2 cellular contexts compared by ENCODE assay signal in the genomic region with DNA sequence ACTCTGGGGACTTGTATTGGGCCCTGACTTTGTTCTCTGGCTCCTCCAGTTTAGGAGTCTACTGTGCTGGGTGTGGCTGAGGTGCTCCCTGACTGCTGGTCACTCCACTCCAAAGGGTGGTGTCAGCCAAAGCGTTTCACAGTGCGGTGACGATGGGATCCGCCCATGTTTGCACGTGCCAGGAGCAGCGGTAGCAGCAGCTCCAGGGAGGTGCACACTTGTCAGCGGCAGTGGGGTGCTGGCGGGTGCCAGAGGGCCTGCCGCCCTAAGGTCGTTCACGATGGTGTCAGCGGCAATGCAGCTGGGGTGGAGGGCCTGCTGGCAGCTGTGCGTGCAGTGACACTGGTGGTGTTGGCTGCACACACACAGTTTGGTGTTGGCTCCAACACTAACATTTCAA.
TF ChIP-seq lines count a peak whose summit lies in the region.

No MANE protein-coding gene starts in this region.

TF ChIP-seq in A549, 52 proteins besides CTCF, POLR2A, EP300 and RAD21 (continued from another document):
- TF ChIP-seq, protein P1, sequence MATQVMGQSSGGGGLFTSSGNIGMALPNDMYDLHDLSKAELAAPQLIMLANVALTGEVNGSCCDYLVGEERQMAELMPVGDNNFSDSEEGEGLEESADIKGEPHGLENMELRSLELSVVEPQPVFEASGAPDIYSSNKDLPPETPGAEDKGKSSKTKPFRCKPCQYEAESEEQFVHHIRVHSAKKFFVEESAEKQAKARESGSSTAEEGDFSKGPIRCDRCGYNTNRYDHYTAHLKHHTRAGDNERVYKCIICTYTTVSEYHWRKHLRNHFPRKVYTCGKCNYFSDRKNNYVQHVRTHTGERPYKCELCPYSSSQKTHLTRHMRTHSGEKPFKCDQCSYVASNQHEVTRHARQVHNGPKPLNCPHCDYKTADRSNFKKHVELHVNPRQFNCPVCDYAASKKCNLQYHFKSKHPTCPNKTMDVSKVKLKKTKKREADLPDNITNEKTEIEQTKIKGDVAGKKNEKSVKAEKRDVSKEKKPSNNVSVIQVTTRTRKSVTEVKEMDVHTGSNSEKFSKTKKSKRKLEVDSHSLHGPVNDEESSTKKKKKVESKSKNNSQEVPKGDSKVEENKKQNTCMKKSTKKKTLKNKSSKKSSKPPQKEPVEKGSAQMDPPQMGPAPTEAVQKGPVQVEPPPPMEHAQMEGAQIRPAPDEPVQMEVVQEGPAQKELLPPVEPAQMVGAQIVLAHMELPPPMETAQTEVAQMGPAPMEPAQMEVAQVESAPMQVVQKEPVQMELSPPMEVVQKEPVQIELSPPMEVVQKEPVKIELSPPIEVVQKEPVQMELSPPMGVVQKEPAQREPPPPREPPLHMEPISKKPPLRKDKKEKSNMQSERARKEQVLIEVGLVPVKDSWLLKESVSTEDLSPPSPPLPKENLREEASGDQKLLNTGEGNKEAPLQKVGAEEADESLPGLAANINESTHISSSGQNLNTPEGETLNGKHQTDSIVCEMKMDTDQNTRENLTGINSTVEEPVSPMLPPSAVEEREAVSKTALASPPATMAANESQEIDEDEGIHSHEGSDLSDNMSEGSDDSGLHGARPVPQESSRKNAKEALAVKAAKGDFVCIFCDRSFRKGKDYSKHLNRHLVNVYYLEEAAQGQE (IDR thresholded peaks at IDR 0.05): no peak
- no peak for TF ChIP-seq NPAS2 (CRISPR knock-in tag; IDR thresholded peaks at IDR 0.05; ENCODE audit: borderline replicate concordance)
- no peak for TF ChIP-seq FOSB (CRISPR knock-in tag; IDR thresholded peaks at IDR 0.05)
- no peak for TF ChIP-seq BHLHE40 (IDR thresholded peaks at IDR 0.05; ENCODE audit: low read depth, low read length)
- no peak for TF ChIP-seq RNF2 (IDR thresholded peaks at IDR 0.05; ENCODE audit: borderline replicate concordance, low read depth)
- TF ChIP-seq RFX5 (IDR thresholded peaks at IDR 0.05): no peak
- no peak for TF ChIP-seq FOSL2 (IDR thresholded peaks at IDR 0.05)
- TF ChIP-seq FOSL2 (CRISPR knock-in tag; IDR thresholded peaks at IDR 0.05): no peak
- TF ChIP-seq PHF8 (IDR thresholded peaks at IDR 0.05; ENCODE audit: borderline replicate concordance, low read depth): no peak
- TF ChIP-seq CHD4 (IDR thresholded peaks at IDR 0.05; ENCODE audit: borderline replicate concordance): no peak
- TF ChIP-seq, protein P2, sequence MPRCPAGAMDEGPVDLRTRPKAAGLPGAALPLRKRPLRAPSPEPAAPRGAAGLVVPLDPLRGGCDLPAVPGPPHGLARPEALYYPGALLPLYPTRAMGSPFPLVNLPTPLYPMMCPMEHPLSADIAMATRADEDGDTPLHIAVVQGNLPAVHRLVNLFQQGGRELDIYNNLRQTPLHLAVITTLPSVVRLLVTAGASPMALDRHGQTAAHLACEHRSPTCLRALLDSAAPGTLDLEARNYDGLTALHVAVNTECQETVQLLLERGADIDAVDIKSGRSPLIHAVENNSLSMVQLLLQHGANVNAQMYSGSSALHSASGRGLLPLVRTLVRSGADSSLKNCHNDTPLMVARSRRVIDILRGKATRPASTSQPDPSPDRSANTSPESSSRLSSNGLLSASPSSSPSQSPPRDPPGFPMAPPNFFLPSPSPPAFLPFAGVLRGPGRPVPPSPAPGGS (IDR thresholded peaks at IDR 0.05): no peak
- TF ChIP-seq CBX8 (IDR thresholded peaks at IDR 0.05): no peak
- TF ChIP-seq HOXB5 (CRISPR knock-in tag; IDR thresholded peaks at IDR 0.05): no peak
- TF ChIP-seq, protein P3, sequence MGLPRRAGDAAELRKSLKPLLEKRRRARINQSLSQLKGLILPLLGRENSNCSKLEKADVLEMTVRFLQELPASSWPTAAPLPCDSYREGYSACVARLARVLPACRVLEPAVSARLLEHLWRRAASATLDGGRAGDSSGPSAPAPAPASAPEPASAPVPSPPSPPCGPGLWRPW (IDR thresholded peaks at IDR 0.05): no peak
- TF ChIP-seq, protein P4, sequence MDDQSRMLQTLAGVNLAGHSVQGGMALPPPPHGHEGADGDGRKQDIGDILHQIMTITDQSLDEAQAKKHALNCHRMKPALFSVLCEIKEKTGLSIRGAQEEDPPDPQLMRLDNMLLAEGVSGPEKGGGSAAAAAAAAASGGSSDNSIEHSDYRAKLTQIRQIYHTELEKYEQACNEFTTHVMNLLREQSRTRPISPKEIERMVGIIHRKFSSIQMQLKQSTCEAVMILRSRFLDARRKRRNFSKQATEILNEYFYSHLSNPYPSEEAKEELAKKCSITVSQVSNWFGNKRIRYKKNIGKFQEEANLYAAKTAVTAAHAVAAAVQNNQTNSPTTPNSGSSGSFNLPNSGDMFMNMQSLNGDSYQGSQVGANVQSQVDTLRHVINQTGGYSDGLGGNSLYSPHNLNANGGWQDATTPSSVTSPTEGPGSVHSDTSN (IDR thresholded peaks at IDR 0.05): no peak

TF ChIP-seq in GM23338, 12 proteins besides CTCF, POLR2A, EP300 and RAD21 (continued from another document):
- TF ChIP-seq, protein P5, sequence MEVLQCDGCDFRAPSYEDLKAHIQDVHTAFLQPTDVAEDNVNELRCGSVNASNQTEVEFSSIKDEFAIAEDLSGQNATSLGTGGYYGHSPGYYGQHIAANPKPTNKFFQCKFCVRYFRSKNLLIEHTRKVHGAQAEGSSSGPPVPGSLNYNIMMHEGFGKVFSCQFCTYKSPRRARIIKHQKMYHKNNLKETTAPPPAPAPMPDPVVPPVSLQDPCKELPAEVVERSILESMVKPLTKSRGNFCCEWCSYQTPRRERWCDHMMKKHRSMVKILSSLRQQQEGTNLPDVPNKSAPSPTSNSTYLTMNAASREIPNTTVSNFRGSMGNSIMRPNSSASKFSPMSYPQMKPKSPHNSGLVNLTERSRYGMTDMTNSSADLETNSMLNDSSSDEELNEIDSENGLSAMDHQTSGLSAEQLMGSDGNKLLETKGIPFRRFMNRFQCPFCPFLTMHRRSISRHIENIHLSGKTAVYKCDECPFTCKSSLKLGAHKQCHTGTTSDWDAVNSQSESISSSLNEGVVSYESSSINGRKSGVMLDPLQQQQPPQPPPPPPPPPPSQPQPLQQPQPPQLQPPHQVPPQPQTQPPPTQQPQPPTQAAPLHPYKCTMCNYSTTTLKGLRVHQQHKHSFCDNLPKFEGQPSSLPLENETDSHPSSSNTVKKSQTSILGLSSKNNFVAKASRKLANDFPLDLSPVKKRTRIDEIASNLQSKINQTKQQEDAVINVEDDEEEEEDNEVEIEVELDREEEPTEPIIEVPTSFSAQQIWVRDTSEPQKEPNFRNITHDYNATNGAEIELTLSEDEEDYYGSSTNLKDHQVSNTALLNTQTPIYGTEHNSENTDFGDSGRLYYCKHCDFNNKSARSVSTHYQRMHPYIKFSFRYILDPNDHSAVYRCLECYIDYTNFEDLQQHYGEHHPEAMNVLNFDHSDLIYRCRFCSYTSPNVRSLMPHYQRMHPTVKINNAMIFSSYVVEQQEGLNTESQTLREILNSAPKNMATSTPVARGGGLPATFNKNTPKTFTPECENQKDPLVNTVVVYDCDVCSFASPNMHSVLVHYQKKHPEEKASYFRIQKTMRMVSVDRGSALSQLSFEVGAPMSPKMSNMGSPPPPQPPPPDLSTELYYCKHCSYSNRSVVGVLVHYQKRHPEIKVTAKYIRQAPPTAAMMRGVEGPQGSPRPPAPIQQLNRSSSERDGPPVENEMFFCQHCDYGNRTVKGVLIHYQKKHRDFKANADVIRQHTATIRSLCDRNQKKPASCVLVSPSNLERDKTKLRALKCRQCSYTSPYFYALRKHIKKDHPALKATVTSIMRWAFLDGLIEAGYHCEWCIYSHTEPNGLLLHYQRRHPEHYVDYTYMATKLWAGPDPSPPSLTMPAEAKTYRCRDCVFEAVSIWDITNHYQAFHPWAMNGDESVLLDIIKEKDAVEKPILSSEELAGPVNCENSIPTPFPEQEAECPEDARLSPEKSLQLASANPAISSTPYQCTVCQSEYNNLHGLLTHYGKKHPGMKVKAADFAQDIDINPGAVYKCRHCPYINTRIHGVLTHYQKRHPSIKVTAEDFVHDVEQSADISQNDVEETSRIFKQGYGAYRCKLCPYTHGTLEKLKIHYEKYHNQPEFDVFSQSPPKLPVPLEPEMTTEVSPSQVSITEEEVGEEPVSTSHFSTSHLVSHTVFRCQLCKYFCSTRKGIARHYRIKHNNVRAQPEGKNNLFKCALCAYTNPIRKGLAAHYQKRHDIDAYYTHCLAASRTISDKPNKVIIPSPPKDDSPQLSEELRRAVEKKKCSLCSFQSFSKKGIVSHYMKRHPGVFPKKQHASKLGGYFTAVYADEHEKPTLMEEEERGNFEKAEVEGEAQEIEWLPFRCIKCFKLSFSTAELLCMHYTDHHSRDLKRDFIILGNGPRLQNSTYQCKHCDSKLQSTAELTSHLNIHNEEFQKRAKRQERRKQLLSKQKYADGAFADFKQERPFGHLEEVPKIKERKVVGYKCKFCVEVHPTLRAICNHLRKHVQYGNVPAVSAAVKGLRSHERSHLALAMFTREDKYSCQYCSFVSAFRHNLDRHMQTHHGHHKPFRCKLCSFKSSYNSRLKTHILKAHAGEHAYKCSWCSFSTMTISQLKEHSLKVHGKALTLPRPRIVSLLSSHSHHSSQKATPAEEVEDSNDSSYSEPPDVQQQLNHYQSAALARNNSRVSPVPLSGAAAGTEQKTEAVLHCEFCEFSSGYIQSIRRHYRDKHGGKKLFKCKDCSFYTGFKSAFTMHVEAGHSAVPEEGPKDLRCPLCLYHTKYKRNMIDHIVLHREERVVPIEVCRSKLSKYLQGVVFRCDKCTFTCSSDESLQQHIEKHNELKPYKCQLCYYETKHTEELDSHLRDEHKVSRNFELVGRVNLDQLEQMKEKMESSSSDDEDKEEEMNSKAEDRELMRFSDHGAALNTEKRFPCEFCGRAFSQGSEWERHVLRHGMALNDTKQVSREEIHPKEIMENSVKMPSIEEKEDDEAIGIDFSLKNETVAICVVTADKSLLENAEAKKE (CRISPR knock-in tag; IDR thresholded peaks at IDR 0.05): no peak
- no peak for TF ChIP-seq ZNF114 (CRISPR knock-in tag; IDR thresholded peaks at IDR 0.05)
- TF ChIP-seq POLR2AphosphoS5 (IDR thresholded peaks at IDR 0.05; ENCODE audit: low read depth): no peak
- TF ChIP-seq, protein P1 (IDR thresholded peaks at IDR 0.05; ENCODE audit: unreplicated experiment): no peak
- TF ChIP-seq EZH2 (IDR thresholded peaks at IDR 0.05; ENCODE audit: low read depth, unreplicated experiment): no peak
- no peak for TF ChIP-seq EZH2phosphoT487 (IDR thresholded peaks at IDR 0.05; ENCODE audit: unreplicated experiment)
- TF ChIP-seq, protein P6, sequence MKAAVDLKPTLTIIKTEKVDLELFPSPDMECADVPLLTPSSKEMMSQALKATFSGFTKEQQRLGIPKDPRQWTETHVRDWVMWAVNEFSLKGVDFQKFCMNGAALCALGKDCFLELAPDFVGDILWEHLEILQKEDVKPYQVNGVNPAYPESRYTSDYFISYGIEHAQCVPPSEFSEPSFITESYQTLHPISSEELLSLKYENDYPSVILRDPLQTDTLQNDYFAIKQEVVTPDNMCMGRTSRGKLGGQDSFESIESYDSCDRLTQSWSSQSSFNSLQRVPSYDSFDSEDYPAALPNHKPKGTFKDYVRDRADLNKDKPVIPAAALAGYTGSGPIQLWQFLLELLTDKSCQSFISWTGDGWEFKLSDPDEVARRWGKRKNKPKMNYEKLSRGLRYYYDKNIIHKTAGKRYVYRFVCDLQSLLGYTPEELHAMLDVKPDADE (IDR thresholded peaks at IDR 0.05): no peak
TF ChIP-seq in GM23338: peak in this region for 0.
